ENCODE assay signal across 27 cellular contexts in genomic region chr9:132197856-132198550, GRCh38.
"Had no signal": no experiment of that assay in that cellular context is flagged by ENCODE, and none has a peak within 500 bp of the region (broad histone marks: within the 10 kb centered on the region; RNA-seq: fewer than 3 reads in every experiment).

No MANE protein-coding gene starts in this region.

- H3K27ac ChIP-seq: stomach, suprapubic skin, testis, thoracic aorta, thyroid gland, tibial artery, tibial nerve, transverse colon, upper lobe of left lung, upper lobe of right lung, uterus, vagina had no signal

- H3K9me3 ChIP-seq: stomach, suprapubic skin, testis, thoracic aorta, thyroid gland, tibial artery, tibial nerve, transverse colon, upper lobe of left lung, upper lobe of right lung, uterus, vagina had no signal

- ATAC-seq: stimulated activated effector memory CD8-positive, alpha-beta T cell treated with anti-CD3 and anti-CD28 coated beads, Interleukin-12 subunit alpha, Interleukin-12 subunit beta, amount 100 ng/mL, for 72 hours; stimulated activated memory B cell treated with anti-CD40 and anti-IgM and Interleukin-4, amounts not matched to agents 10 μg/mL and 1 μg/mL and 100 μg/mL, for 72 hours; stimulated activated naive B cell treated with anti-CD40 and anti-IgM and Interleukin-4, amounts not matched to agents 10 μg/mL and 1 μg/mL and 100 μg/mL, for 72 hours; stimulated activated naive CD8-positive, alpha-beta T cell treated with anti-CD3 and anti-CD28 coated beads, Interleukin-15, amount 100 ng/mL, for 72 hours; stimulated activated naive CD8-positive, alpha-beta T cell treated with anti-CD3 and anti-CD28 coated beads, Interleukin-15, Interleukin-2, amounts not matched to agents 100 U/mL and 50 U/mL, for 24 hours; upper lobe of right lung had no signal

- H3K4me1 ChIP-seq: stomach, suprapubic skin, testis, thyroid gland, tibial artery, tibial nerve, transverse colon, upper lobe of right lung, uterus, vagina had no signal

- H3K4me3 ChIP-seq: stomach, suprapubic skin, thoracic aorta, thyroid gland, tibial artery, tibial nerve, transverse colon, upper lobe of left lung, upper lobe of right lung, uterus, vagina had no signal

- H3K36me3 ChIP-seq: suprapubic skin, thoracic aorta, thyroid gland, tibial artery, tibial nerve, transverse colon, upper lobe of left lung, upper lobe of right lung, uterus, vagina had no signal

- H3K27me3 ChIP-seq: testis, thyroid gland, upper lobe of left lung, upper lobe of right lung, uterus, vagina had no signal

- FAIRE-seq: urothelium cell line had no signal

- DNase-seq: stimulated activated CD4-positive, alpha-beta T cell treated with anti-CD3 and anti-CD28 coated beads, Interleukin-2, amount 100 ng/mL, for 48 hours; stimulated activated CD4-positive, alpha-beta T cell treated with anti-CD3 and anti-CD28 coated beads, Interleukin-4, amount 100 ng/mL, for 1 hour; stimulated activated CD4-positive, alpha-beta T cell treated with anti-CD3 and anti-CD28 coated beads, Interleukin-4, amount 100 ng/mL, for 24 hours; stimulated activated CD4-positive, alpha-beta T cell treated with anti-CD3 and anti-CD28 coated beads, Interleukin-4, amount 100 ng/mL, for 4 hours; stimulated activated CD8-positive, alpha-beta memory T cell treated with anti-CD3 and anti-CD28 coated beads, Interleukin-4, amount 100 ng/mL, for 48 hours; stimulated activated naive B cell treated with anti-CD40 and anti-IgM and Interleukin-4, amounts not matched to agents 10 μg/mL and 1 μg/mL and 100 μg/mL, for 72 hours; stimulated activated naive CD4-positive, alpha-beta T cell; stimulated activated naive CD4-positive, alpha-beta T cell treated with Interleukin-2 at 50 U/mL for 16 hours; stimulated activated naive CD8-positive, alpha-beta T cell treated with anti-CD3 and anti-CD28 coated beads, Interleukin-15, amount 100 ng/mL, for 72 hours; stimulated activated naive CD8-positive, alpha-beta T cell treated with anti-CD3 and anti-CD28 coated beads, Interleukin-15, Interleukin-2, amounts not matched to agents 100 U/mL and 50 U/mL, for 24 hours; stomach; substantia nigra; testis; thyroid gland; tibial artery; transverse colon; trophoblast cell; upper lobe of right lung; uterus had no signal
